ENCODE assay signal across 7 cellular contexts in genomic region chr17:47850373-47850691, GRCh38. TPM values are rescaled to one million over a fixed set of nuclear protein-coding genes. Genes with fewer than 3 reads are reported as not detected.
DNase-seq lines count a peak whose midpoint lies in the region; ATAC-seq and TF ChIP-seq lines count a peak whose summit lies in the region.
"Had no signal": no experiment of that assay in that cellular context is flagged by ENCODE, and none has a peak within 500 bp of the region (broad histone marks: within the 10 kb centered on the region; RNA-seq: fewer than 3 reads in every experiment).

No MANE protein-coding gene starts in this region.

- no peaks in the 10 kb centered on the region for H3F3A ChIP-seq in neural cell (ENCODE audit: insufficient read depth, low read length, poor library complexity, severe bottlenecking)

- no peaks in the 10 kb centered on the region for H3K36me3 ChIP-seq in HUES64 (ENCODE audit: insufficient read depth, low read length)
- no peaks in the 10 kb centered on the region for H3K36me3 ChIP-seq in mammary epithelial cell (ENCODE audit: insufficient read depth, low read length)
- H3K36me3 ChIP-seq in neural cell (ENCODE audit: insufficient read depth, low read length), result no peaks in the 10 kb centered on the region

- CTCF ChIA-PET in mammary epithelial cell (lab: Charles Lee; ENCODE audit: low non-redundant PET), result interaction anchor here (0.6 to 0.9 kb wide), 2 partner anchors 14 to 40 kb away, joined by 3 to 4 read pairs; no protein-coding TSS in a partner anchor

- dilution Hi-C loops in mammary epithelial cell (cut with HindIII; ENCODE audit: low sequenced_read_pairs), result no loop called here

- no peak overlapping the region for H3K27ac ChIP-seq in HUES64 (ENCODE audit: low read depth, low read length)
- peak overlapping the region; percentile 64 for H3K27ac ChIP-seq in mammary epithelial cell (ENCODE audit: insufficient read depth, low read depth, low read length)
- H3K27ac ChIP-seq in neural cell (ENCODE audit: low read length), result no peak overlapping the region
- H3K27ac ChIP-seq: HL-60 had no signal

- peak overlapping the region; percentile 90 for H2AFZ ChIP-seq in mammary epithelial cell (ENCODE audit: low read depth, low read length)
- no peak overlapping the region for H2AFZ ChIP-seq in neural cell (ENCODE audit: low read depth, low read length)

- H3K4me2 ChIP-seq in mammary epithelial cell (ENCODE audit: insufficient read depth, low read depth, low read length) (peak overlapping the region; percentile 83), neural cell (ENCODE audit: low read length) (no peak overlapping the region)

- no peaks in the 10 kb centered on the region for H3K9me3 ChIP-seq in HUES64 (ENCODE audit: insufficient read depth, low read depth, low read length)
- no peaks in the 10 kb centered on the region for H3K9me3 ChIP-seq in mammary epithelial cell (replicated peaks; ENCODE audit: insufficient read depth, low read length)
- H3K9me3 ChIP-seq in neural cell (ENCODE audit: low read length), result no peaks in the 10 kb centered on the region

- H3K9ac ChIP-seq in HUES64 (ENCODE audit: low read depth, low read length), result peak overlapping the region; percentile 64
- peak overlapping the region; percentile 75 for H3K9ac ChIP-seq in mammary epithelial cell (ENCODE audit: insufficient read depth, low read length)
- H3K9ac ChIP-seq in neural cell (ENCODE audit: low read length), result peak overlapping the region; percentile 55

- no peaks in the 10 kb centered on the region for H3K9me2 ChIP-seq in neural cell (ENCODE audit: insufficient read depth, low read length)

- intact Hi-C loops in mammary epithelial cell (cut with micrococcal nuclease), result no loop called here

- H3K27me3 ChIP-seq in HUES64 (ENCODE audit: insufficient read depth, low read length) (peaks cover 98% of the 10 kb centered on the region), mammary epithelial cell (ENCODE audit: insufficient read depth, low read length) (peaks cover 3% of the 10 kb centered on the region), neural cell (ENCODE audit: insufficient read depth, low read depth, low read length) (peaks cover 100% of the 10 kb centered on the region)

- TF ChIP-seq EP300 in neural cell (conservative IDR thresholded peaks at IDR 0.05; ENCODE audit: poor library complexity, severe bottlenecking), result no peak

- H4K20me1 ChIP-seq in mammary epithelial cell (ENCODE audit: insufficient read depth, low read length) (no peaks in the 10 kb centered on the region), neural cell (ENCODE audit: insufficient read depth) (no peaks in the 10 kb centered on the region)

- WGBS in HUES64, result 17% methylated on average over 9 of the region's 9 CpGs
- WGBS in mammary epithelial cell (ENCODE audit: low coverage, missing lambda C conversion rate), result 3% methylated on average over 5 of the region's 9 CpGs

- H3K4me3 ChIP-seq in HUES64 (ENCODE audit: low read length) (peak overlapping the region; percentile 58), mammary epithelial cell (replicated peaks in 1 of 3; ENCODE audit: insufficient read depth in 1 of 3, low read depth in 2 of 3, low read length in 3 of 3) (peak overlapping the region; percentile 66 to 89 (median 70)), neural cell (ENCODE audit: low read length) (peak overlapping the region; percentile 69)

- ATAC-seq in HG03565 (IDR thresholded peaks at IDR 0.05; ENCODE audit: unreplicated experiment) (no peak), GM21619 (IDR thresholded peaks at IDR 0.05; ENCODE audit: unreplicated experiment) (no peak)

- no peak for TF ChIP-seq RAD21 in neural cell (conservative IDR thresholded peaks at IDR 0.05)

- H3K4me1 ChIP-seq in HUES64 (ENCODE audit: insufficient read depth, low read length), result peaks cover 6% of the 10 kb centered on the region
- H3K4me1 ChIP-seq in mammary epithelial cell (ENCODE audit: insufficient read depth, low read length), result peaks cover 34% of the 10 kb centered on the region

- TF ChIP-seq CTCF in mammary epithelial cell (conservative IDR thresholded peaks at IDR 0.05 in 1 of 2, IDR thresholded peaks at IDR 0.05 in 1 of 2; ENCODE audit: extremely low read depth in 1 of 2, insufficient read depth in 1 of 2, low read depth in 1 of 2, low read length in 2 of 2), result no peak
- no peak for TF ChIP-seq CTCF in neural cell (IDR thresholded peaks at IDR 0.05; ENCODE audit: poor library complexity, severe bottlenecking)

- BruUV-seq in mammary epithelial cell (replicated peaks; lab: Mats Ljungman, UMichigan), result no TSS peak

- in situ Hi-C loops in mammary epithelial cell (cut with MboI; ENCODE audit: low sequenced_read_pairs in 2 of 2), result no loop called here

- H3K79me2 ChIP-seq in mammary epithelial cell (ENCODE audit: insufficient read depth, low read length) (peaks cover 45% of the 10 kb centered on the region), neural cell (replicated peaks; ENCODE audit: insufficient read depth, low read length) (no peaks in the 10 kb centered on the region)

- DNase-seq in mammary epithelial cell (no peak), NCI-H146 treated with DMSO at 0.1 percent for 48 hours (lab: John Stamatoyannopoulos, UW; ENCODE audit: unreplicated experiment) (no peak)

TF ChIP-seq in neural cell, 6 proteins besides CTCF, POLR2A, EP300 and RAD21:
- TF ChIP-seq POLR2AphosphoS5 (IDR thresholded peaks at IDR 0.05) (no peak), TAF1 (IDR thresholded peaks at IDR 0.05; ENCODE audit: low read depth) (no peak), REST (IDR thresholded peaks at IDR 0.05; ENCODE audit: borderline replicate concordance) (no peak), SMC3 (conservative IDR thresholded peaks at IDR 0.05; ENCODE audit: poor library complexity) (no peak), EZH2 (IDR thresholded peaks at IDR 0.05; ENCODE audit: borderline replicate concordance, insufficient read depth, low read length, poor library complexity, severe bottlenecking) (no peak), MXI1 (conservative IDR thresholded peaks at IDR 0.05; ENCODE audit: poor library complexity, severe bottlenecking) (no peak)

RNA-seq across cellular contexts. Expression of gene SP6, which starts 0.6 kb away (rescaled TPM):
- polyA plus RNA-seq in HUES64 (2013, experiment 1 of 2), result 1.6 TPM
- 2.5 TPM for polyA plus RNA-seq in HUES64 (2013, experiment 2 of 2)
- total RNA-seq in mammary epithelial cell, result 10 to 100 TPM in 1 of 2 donors, 1 to 10 TPM in 1; 4.2 to 15.1 TPM
- polyA plus RNA-seq in mammary epithelial cell, result 4.6 TPM
- polyA minus RNA-seq in mammary epithelial cell, result 7.7 TPM
- polyA plus RNA-seq in neural cell, result 0.42 and 0.44 TPM in 2 replicates
- polyA minus RNA-seq in neural cell, result 0.73 and 1.0 TPM in 2 replicates

RNA-seq across cellular contexts. Expression of gene SCRN2, which starts 9.3 kb away (rescaled TPM):
- 24.4 TPM for polyA plus RNA-seq in HUES64 (2013, experiment 1 of 2)
- polyA plus RNA-seq in HUES64 (2013, experiment 2 of 2), result 30.1 TPM
- total RNA-seq in mammary epithelial cell, result 10 to 100 TPM; 29.0 to 36.3 TPM
- polyA plus RNA-seq in mammary epithelial cell (25.2 TPM), neural cell (94.0 and 104 TPM in 2 replicates)
- polyA minus RNA-seq in mammary epithelial cell (22.3 TPM), neural cell (35.3 and 36.0 TPM in 2 replicates)

RNA-seq across cellular contexts. Expression of gene LRRC46, which starts 18.9 kb away (rescaled TPM):
- polyA plus RNA-seq in HUES64 (2013, experiment 1 of 2), result 0.50 TPM
- polyA plus RNA-seq in HUES64 (2013, experiment 2 of 2), result 0.51 TPM
- total RNA-seq in mammary epithelial cell, result under 1 TPM in 1 of 2 donors, not detected in 1; 0.54 TPM
- polyA plus RNA-seq in mammary epithelial cell, result 0.28 TPM
- not detected for polyA minus RNA-seq in mammary epithelial cell
- polyA plus RNA-seq in neural cell, result 0.12 and 0.56 TPM in 2 replicates
- not detected in 2 replicates for polyA minus RNA-seq in neural cell

RNA-seq across cellular contexts. Expression of gene MRPL10, which starts 19.0 kb away (rescaled TPM):
- polyA plus RNA-seq in HUES64 (2013, experiment 1 of 2), result 61.3 TPM
- 74.4 TPM for polyA plus RNA-seq in HUES64 (2013, experiment 2 of 2)
- 10 to 100 TPM; 18.2 to 39.4 TPM for total RNA-seq in mammary epithelial cell
- 53.5 TPM for polyA plus RNA-seq in mammary epithelial cell
- polyA minus RNA-seq in mammary epithelial cell, result 34.4 TPM
- polyA plus RNA-seq in neural cell, result 33.8 and 34.2 TPM in 2 replicates
- 20.0 and 24.3 TPM in 2 replicates for polyA minus RNA-seq in neural cell

RNA-seq across cellular contexts. Expression of gene OSBPL7, which starts 28.7 kb away (rescaled TPM):
- 5.1 TPM for polyA plus RNA-seq in HUES64 (2013, experiment 1 of 2)
- polyA plus RNA-seq in HUES64 (2013, experiment 2 of 2), result 5.9 TPM
- 1 to 10 TPM; 2.0 to 6.7 TPM for total RNA-seq in mammary epithelial cell
- polyA plus RNA-seq in mammary epithelial cell (2.9 TPM), neural cell (10.0 and 11.4 TPM in 2 replicates)
- polyA minus RNA-seq in mammary epithelial cell (17.2 TPM), neural cell (10.4 and 13.1 TPM in 2 replicates)
